In genomic region chr20:33431797-33432381, GRCh38 we compare ENCODE assay signal across 1 cellular context.
A peak's percentile ranks its signal among the peaks of the same experiment; 100 is the strongest.
TF ChIP-seq lines count a peak whose summit lies in the region.

No MANE protein-coding gene starts in this region.

TF ChIP-seq in K562, 482 proteins besides CTCF, POLR2A, EP300 and RAD21:
- TF ChIP-seq NFE2 (IDR thresholded peaks at IDR 0.05; ENCODE audit: low read depth): peak; percentile 49; the same call in 1 of the 2 replicates
- no peak for TF ChIP-seq TCFL5 (CRISPR knock-in tag; conservative IDR thresholded peaks at IDR 0.05)
